ENCODE assay signal across 8 cellular contexts in genomic region chr12:54680374-54680773, GRCh38. TPM values are rescaled to one million over a fixed set of nuclear protein-coding genes. Genes with fewer than 3 reads are reported as not detected.
DNase-seq lines count a peak whose midpoint lies in the region; ATAC-seq and TF ChIP-seq lines count a peak whose summit lies in the region.

No MANE protein-coding gene starts in this region.

- ATAC-seq in activated CD8-positive, alpha-beta memory T cell treated with anti-CD3 and anti-CD28 coated beads, Interleukin-2, amount 10 ng/mL, durations not matched to agents 7 days and 5 days, result peak; percentile 49
- peak; percentile 70 for ATAC-seq in HG02870 (IDR thresholded peaks at IDR 0.05; ENCODE audit: unreplicated experiment)

- peak; percentile 46 for DNase-seq in activated CD8-positive, alpha-beta memory T cell treated with anti-CD3 and anti-CD28 coated beads, Interleukin-2, amount 10 ng/mL, durations not matched to agents 7 days and 5 days
- DNase-seq in activated CD8-positive, alpha-beta memory T cell treated with anti-CD3 and anti-CD28 coated beads for 24 hours, result no peak
- DNase-seq in RPMI8226, result peak; percentile 57
- DNase-seq in epithelial cell of esophagus (ENCODE audit: low read depth), result peak; percentile 49
- peak in 2 of 3 donors; percentile 4 to 40 for DNase-seq in stimulated activated CD4-positive, alpha-beta T cell treated with anti-CD3 and anti-CD28 coated beads, Interleukin-12 subunit alpha, Interleukin-12 subunit beta, amount 100 ng/mL, for 48 hours (ENCODE audit: low read depth in 2 of 3, low spot score in 1 of 3)
- DNase-seq in activated gamma-delta T cell treated with Interleukin-2 at 50 U/mL for 16 hours, result no peak
- no peak for DNase-seq in GOT3 (lab: John Stamatoyannopoulos, UW)

- peaks cover 65% of the 10 kb centered on the region for H3K27me3 Mint-ChIP-seq in activated CD8-positive, alpha-beta memory T cell treated with anti-CD3 and anti-CD28 coated beads, Interleukin-2, amount 10 ng/mL, durations not matched to agents 7 days and 5 days

- no peak overlapping the region for H3K27ac Mint-ChIP-seq in activated CD8-positive, alpha-beta memory T cell treated with anti-CD3 and anti-CD28 coated beads, Interleukin-2, amount 10 ng/mL, durations not matched to agents 7 days and 5 days

- H3K9me3 Mint-ChIP-seq in activated CD8-positive, alpha-beta memory T cell treated with anti-CD3 and anti-CD28 coated beads, Interleukin-2, amount 10 ng/mL, durations not matched to agents 7 days and 5 days (ENCODE audit: low read depth), result no peaks in the 10 kb centered on the region

- TF ChIP-seq CTCF in epithelial cell of esophagus (IDR thresholded peaks at IDR 0.05; ENCODE audit: insufficient read depth, low read depth, low read length, missing control alignments), result peak; percentile 63

- H3K4me1 Mint-ChIP-seq in activated CD8-positive, alpha-beta memory T cell treated with anti-CD3 and anti-CD28 coated beads, Interleukin-2, amount 10 ng/mL, durations not matched to agents 7 days and 5 days, result no peaks in the 10 kb centered on the region

- no peaks in the 10 kb centered on the region for H3K36me3 Mint-ChIP-seq in activated CD8-positive, alpha-beta memory T cell treated with anti-CD3 and anti-CD28 coated beads, Interleukin-2, amount 10 ng/mL, durations not matched to agents 7 days and 5 days

- no peak overlapping the region for H3K4me3 ChIP-seq in epithelial cell of esophagus (ENCODE audit: low read length)

- no peak overlapping the region for H3K4me3 Mint-ChIP-seq in activated CD8-positive, alpha-beta memory T cell treated with anti-CD3 and anti-CD28 coated beads, Interleukin-2, amount 10 ng/mL, durations not matched to agents 7 days and 5 days

- CTCF ChIA-PET in activated CD8-positive, alpha-beta memory T cell treated with anti-CD3 and anti-CD28 coated beads, Interleukin-2, amount 10 ng/mL, durations not matched to agents 7 days and 5 days (lab: Charles Lee), result interaction anchor here (0.7 to 1.4 kb wide), 4 partner anchors 9 to 65 kb away, joined by 3 to 4 read pairs (median 4); no protein-coding TSS in a partner anchor

RNA-seq across cellular contexts. Expression of gene DCD, which starts 32.2 kb away (rescaled TPM):
- total RNA-seq in activated CD8-positive, alpha-beta memory T cell treated with anti-CD3 and anti-CD28 coated beads, Interleukin-2, amount 10 ng/mL, durations not matched to agents 7 days and 5 days, result not detected

RNA-seq across cellular contexts. Expression of gene LACRT, which starts 45.7 kb away (rescaled TPM):
- total RNA-seq in activated CD8-positive, alpha-beta memory T cell treated with anti-CD3 and anti-CD28 coated beads, Interleukin-2, amount 10 ng/mL, durations not matched to agents 7 days and 5 days, result not detected

Comparison
In these comparisons a context has a peak if more than half of its experiments do, and no peak if none do; other contexts are left out.
1. DNase-seq: peak in activated CD8-positive, alpha-beta memory T cell treated with anti-CD3 and anti-CD28 coated beads, Interleukin-2, amount 10 ng/mL, durations not matched to agents 7 days and 5 days (single experiment), RPMI8226 (single experiment), epithelial cell of esophagus (single experiment) and stimulated activated CD4-positive, alpha-beta T cell treated with anti-CD3 and anti-CD28 coated beads, Interleukin-12 subunit alpha, Interleukin-12 subunit beta, amount 100 ng/mL, for 48 hours (2 of 3); none in activated CD8-positive, alpha-beta memory T cell treated with anti-CD3 and anti-CD28 coated beads for 24 hours (single experiment), activated gamma-delta T cell treated with Interleukin-2 at 50 U/mL for 16 hours (single experiment) and GOT3 (single experiment).